In genomic region chr5:142181547-142182191, GRCh38 we compare ENCODE assay signal across 16 cellular contexts.
"Had no signal": no experiment of that assay in that cellular context is flagged by ENCODE, and none has a peak within 500 bp of the region (broad histone marks: within the 10 kb centered on the region; RNA-seq: fewer than 3 reads in every experiment).

No MANE protein-coding gene starts in this region.

- H3K4me3 Mint-ChIP-seq: activated naive CD8-positive, alpha-beta T cell treated with anti-CD3 and anti-CD28 coated beads, Interleukin-2, amount 50 U/mL, for 24 hours; naive thymus-derived CD4-positive, alpha-beta T cell had no signal

- H3K9me3 ChIP-seq: heart left ventricle, upper lobe of left lung had no signal

- ATAC-seq: activated naive CD8-positive, alpha-beta T cell treated with anti-CD3 and anti-CD28 coated beads, Interleukin-2, amount 50 U/mL, for 24 hours; heart left ventricle; left lobe of liver; naive thymus-derived CD4-positive, alpha-beta T cell; stimulated activated naive CD8-positive, alpha-beta T cell treated with anti-CD3 and anti-CD28 coated beads, Interleukin-15, Interleukin-2, amounts not matched to agents 100 U/mL and 50 U/mL, for 24 hours had no signal

- H3K27me3 ChIP-seq: heart left ventricle, upper lobe of left lung had no signal

- H3K4me3 ChIP-seq: heart left ventricle, skin epidermis, upper lobe of left lung had no signal

- DNase-seq: activated CD4-positive, alpha-beta T cell treated with anti-CD3 and anti-CD28 coated beads, Interleukin-2, amount 50 U/mL, for 1 hour; activated naive CD4-positive, alpha-beta T cell; activated naive CD8-positive, alpha-beta T cell treated with anti-CD3 and anti-CD28 coated beads, Interleukin-2, amount 50 U/mL, for 24 hours; activated T-cell treated with anti-CD3 and anti-CD28 coated beads for 4 hours; cerebellar nuclear complex; effector memory CD4-positive, alpha-beta T cell; foreskin melanocyte; heart left ventricle; naive thymus-derived CD4-positive, alpha-beta T cell; nucleus accumbens; retina; stimulated activated naive CD8-positive, alpha-beta T cell treated with anti-CD3 and anti-CD28 coated beads, Interleukin-15, Interleukin-2, amounts not matched to agents 100 U/mL and 50 U/mL, for 24 hours; upper lobe of left lung had no signal

- H3K36me3 Mint-ChIP-seq: naive thymus-derived CD4-positive, alpha-beta T cell had no signal

- H3K27ac ChIP-seq: heart left ventricle, skin epidermis, upper lobe of left lung had no signal

- H3K27ac Mint-ChIP-seq: activated naive CD8-positive, alpha-beta T cell treated with anti-CD3 and anti-CD28 coated beads, Interleukin-2, amount 50 U/mL, for 24 hours; naive thymus-derived CD4-positive, alpha-beta T cell had no signal

- H3K9me3 Mint-ChIP-seq: activated naive CD8-positive, alpha-beta T cell treated with anti-CD3 and anti-CD28 coated beads, Interleukin-2, amount 50 U/mL, for 24 hours; naive thymus-derived CD4-positive, alpha-beta T cell had no signal

- FAIRE-seq: islet of Langerhans had no signal

- H3K4me1 Mint-ChIP-seq: naive thymus-derived CD4-positive, alpha-beta T cell had no signal

- H3K36me3 ChIP-seq: heart left ventricle, upper lobe of left lung had no signal
